Comparison of ENCODE assay signal across 8 cellular contexts in the genomic region with DNA sequence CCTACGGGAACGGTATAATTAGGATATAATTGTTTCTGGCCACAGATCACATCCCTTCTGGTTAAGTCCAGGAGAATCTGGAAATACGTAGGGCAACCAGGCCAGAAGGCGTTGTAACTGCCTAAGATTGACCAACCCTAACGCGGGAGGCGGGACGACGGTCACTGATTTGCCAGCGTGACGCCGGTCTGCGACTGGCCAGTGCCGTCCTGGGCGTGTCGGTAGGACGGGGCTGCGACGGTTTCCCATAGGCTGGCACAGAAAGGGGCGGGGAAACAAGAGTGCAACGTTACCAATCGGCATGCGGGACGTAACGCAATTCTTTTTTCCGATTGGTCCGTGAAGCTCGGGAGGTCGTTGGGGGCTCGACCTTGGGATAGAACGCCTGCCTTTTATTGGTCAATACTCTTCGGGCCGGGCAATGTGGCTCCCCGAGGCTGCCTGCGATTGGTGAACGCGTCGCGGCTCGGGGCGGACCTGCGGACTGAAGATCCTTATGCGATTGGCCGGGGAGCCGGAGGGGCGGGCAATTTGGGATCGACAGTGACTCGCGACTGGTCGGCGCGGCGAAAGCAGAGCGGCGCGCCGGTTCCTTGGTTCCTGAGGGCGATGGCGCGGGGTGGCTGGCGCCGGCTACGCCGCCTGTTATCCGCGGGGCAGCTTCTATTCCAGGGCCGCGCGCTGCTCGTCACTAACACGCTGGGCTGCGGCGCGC. TPM values are rescaled to one million over a fixed set of nuclear protein-coding genes. Genes with fewer than 3 reads are reported as not detected.
A peak's percentile ranks its signal among the peaks of the same experiment; 100 is the strongest.
DNase-seq lines count a peak whose midpoint lies in the region; ATAC-seq and TF ChIP-seq lines count a peak whose summit lies in the region.

Gene MPV17L2, plus strand, starts transcription at position 546 of the 715 bp plus-strand sequence. Its CDS starts 64 bp downstream, at position 610.

- peak within 1 kb of the TSS; percentile 87 to 99 (median 96) for H3K27ac Mint-ChIP-seq in immature natural killer cell

- CTCF ChIA-PET in AG04450 (lab: Charles Lee): interaction anchor here (0.7 to 4.1 kb wide), 14 partner anchors 10 to 209 kb away, joined by 3 to 99 read pairs (median 6); partner anchors contain the start of gene RAB3A

- peaks cover 22 to 27% of the 10 kb centered on the region in 2 donors for H3K4me1 Mint-ChIP-seq in immature natural killer cell

- no peaks in the 10 kb centered on the region for H3K36me3 Mint-ChIP-seq in immature natural killer cell

- H3K27me3 ChIP-seq in AG04450 (ENCODE audit: control insufficient read depth, insufficient read depth, low read length): no peaks in the 10 kb centered on the region

- ATAC-seq in GM18909 (IDR thresholded peaks at IDR 0.05; ENCODE audit: poor library complexity, unreplicated experiment) (peak; percentile 89), HG03196 (IDR thresholded peaks at IDR 0.05; ENCODE audit: unreplicated experiment) (peak; percentile 78)

- no peak for TF ChIP-seq CTCF in AG04450 (IDR thresholded peaks at IDR 0.05; ENCODE audit: low read depth, low read length)

- no peaks in the 10 kb centered on the region; the same call in 1 of the 2 replicates for H3K9me3 ChIP-seq in AG04450 (ENCODE audit: control insufficient read depth, insufficient read depth, low read length)

- POLR2A ChIA-PET in AG04450 (lab: Yijun Ruan, JAX): interaction anchor here (0.6 to 4.5 kb wide), 13 partner anchors 11 to 517 kb away, joined by 3 to 30 read pairs (median 4); partner anchors contain the start of genes GDF15, JUND and RAB3A

- peak within 1 kb of the TSS; percentile 84 for H3K4me3 ChIP-seq in AG04450 (ENCODE audit: low read depth, low read length)

- H3K27ac ChIP-seq in AG04450 (ENCODE audit: low read depth, low read length): peak within 1 kb of the TSS; percentile 90

- no peaks in the 10 kb centered on the region for H3K9me3 Mint-ChIP-seq in immature natural killer cell

- H3K4me3 Mint-ChIP-seq in immature natural killer cell: peak within 1 kb of the TSS; percentile 88 to 99 (median 93)

- DNase-seq in AG04450 (ENCODE audit: low read depth, low spot score) (peak; percentile 100), NCI-H345 (lab: John Stamatoyannopoulos, UW) (peak; percentile 99), immature natural killer cell (peak; percentile 99), smooth muscle cell of the brain vasculature (ENCODE audit: low read depth, low spot score) (peak; percentile 99)
- peak; percentile 98 to 100 (median 100) for DNase-seq in activated CD4-positive, CD25-positive, alpha-beta regulatory T cell (lab: John Stamatoyannopoulos, UW)
- peak; percentile 100 for DNase-seq in central memory CD4-positive, alpha-beta T cell

- peaks cover 5 to 9% (median 8%) of the 10 kb centered on the region in 3 donors for H3K27me3 Mint-ChIP-seq in immature natural killer cell (ENCODE audit: low read depth in 3 of 3)

RNA-seq across cellular contexts. Expression of gene MPV17L2, which starts in this region (rescaled TPM):
- polyA plus RNA-seq in AG04450 (2011; rRNA removed): 8.2 and 13.4 TPM in 2 replicates
- 7.7 and 12.0 TPM in 2 replicates for polyA minus RNA-seq in AG04450 (2011; rRNA and poly(A)+ RNA removed)
- 10 to 100 TPM; 12.2 to 17.7 (median 15.4) TPM for polyA plus RNA-seq in immature natural killer cell

Comparison
In these comparisons a context has a peak if more than half of its experiments do, and no peak if none do; other contexts are left out.
1. Peak in every context shown above with its lines: DNase-seq, ATAC-seq, H3K4me3 ChIP-seq and H3K27ac ChIP-seq.